Comparison of ENCODE assay signal across 8 cellular contexts in genomic region chrX:120457766-120458180, GRCh38. TPM values are rescaled to one million over a fixed set of nuclear protein-coding genes. Genes with fewer than 3 reads are reported as not detected.
A peak's percentile ranks its signal among the peaks of the same experiment; 100 is the strongest.
DNase-seq lines count a peak whose midpoint lies in the region; ATAC-seq and TF ChIP-seq lines count a peak whose summit lies in the region.

No MANE protein-coding gene starts in this region.

- no peak overlapping the region for H3K4me3 ChIP-seq in osteoblast (ENCODE audit: insufficient read depth, low read length)

- no peaks in the 10 kb centered on the region for H3K27me3 ChIP-seq in osteoblast (ENCODE audit: insufficient read depth, low read length)

- H3K4me2 ChIP-seq in osteoblast (ENCODE audit: insufficient read depth, low read length), result peak overlapping the region; percentile 47

- no peaks in the 10 kb centered on the region for H3K9me3 ChIP-seq in osteoblast (ENCODE audit: low read depth, low read length)

- no peaks in the 10 kb centered on the region for H3K36me3 ChIP-seq in osteoblast (ENCODE audit: insufficient read depth, low read length)

- H2AFZ ChIP-seq in osteoblast (ENCODE audit: low read length), result no peak overlapping the region

- ATAC-seq in GM21515 (IDR thresholded peaks at IDR 0.05; ENCODE audit: unreplicated experiment), result peak; percentile 89
- ATAC-seq in activated naive CD4-positive, alpha-beta T cell treated with anti-CD3 and anti-CD28 coated beads, Interleukin-2, amount 50 U/mL, for 72 hours, result peak; percentile 71 to 92

- peaks cover 45% of the 10 kb centered on the region for H3K79me2 ChIP-seq in osteoblast (ENCODE audit: insufficient read depth, low read length)

- H3K4me1 ChIP-seq in osteoblast (ENCODE audit: insufficient read depth, low read length), result peaks cover 17% of the 10 kb centered on the region

- no peaks in the 10 kb centered on the region for H3K9me3 Mint-ChIP-seq in activated naive CD4-positive, alpha-beta T cell treated with anti-CD3 and anti-CD28 coated beads, Interleukin-2, amount 50 U/mL, for 72 hours

- DNase-seq in GM03348 (ENCODE audit: low spot score) (peak; percentile 47), HT1080 (ENCODE audit: low read depth) (peak; percentile 83), osteoblast (ENCODE audit: insufficient read length, low spot score, missing footprints) (no peak), NCI-H82 treated with DMSO at 0.1 percent for 48 hours (lab: John Stamatoyannopoulos, UW; ENCODE audit: unreplicated experiment) (no peak), cerebellar cortex (ENCODE audit: low spot score) (no peak), 8988T (no peak)
- DNase-seq in activated naive CD4-positive, alpha-beta T cell treated with anti-CD3 and anti-CD28 coated beads, Interleukin-2, amount 50 U/mL, for 72 hours (ENCODE audit: low spot score in 2 of 2), result no peak

- H3K27ac ChIP-seq in osteoblast (ENCODE audit: low read depth, low read length), result peak overlapping the region; percentile 48

- H3K27ac Mint-ChIP-seq in activated naive CD4-positive, alpha-beta T cell treated with anti-CD3 and anti-CD28 coated beads, Interleukin-2, amount 50 U/mL, for 72 hours, result peak overlapping the region in 1 of 2 donors; percentile 71

- no peak for TF ChIP-seq CTCF in osteoblast (IDR thresholded peaks at IDR 0.05; ENCODE audit: extremely low read depth, low read depth, low read length)

- no peaks in the 10 kb centered on the region for H3K36me3 Mint-ChIP-seq in activated naive CD4-positive, alpha-beta T cell treated with anti-CD3 and anti-CD28 coated beads, Interleukin-2, amount 50 U/mL, for 72 hours

- peaks cover 6% of the 10 kb centered on the region for H4K20me1 ChIP-seq in osteoblast (ENCODE audit: insufficient read depth, low read length)

RNA-seq across cellular contexts. Expression of gene LAMP2, which starts 11.3 kb away (rescaled TPM):
- 33.2 and 50.2 TPM in 2 replicates for total RNA-seq in HT1080 (2014; rRNA removed; shearing (Covaris generic))
- 66.8 and 84.0 TPM in 2 replicates for polyA plus RNA-seq in HT1080 (2015; cell fraction: cytosol; rRNA removed)
- 133 and 159 TPM in 2 replicates for polyA plus RNA-seq in HT1080 (2015; cell fraction: nucleus; rRNA removed)
- total RNA-seq in activated naive CD4-positive, alpha-beta T cell treated with anti-CD3 and anti-CD28 coated beads, Interleukin-2, amount 50 U/mL, for 72 hours, result 10 to 100 TPM; 35.3 to 44.0 TPM
- 237 and 294 TPM in 2 replicates for total RNA-seq in osteoblast

Comparison
In these comparisons a context has a peak if more than half of its experiments do, and no peak if none do; other contexts are left out.
1. DNase-seq: peak in GM03348 (single experiment) and HT1080 (single experiment); none in activated naive CD4-positive, alpha-beta T cell treated with anti-CD3 and anti-CD28 coated beads, Interleukin-2, amount 50 U/mL, for 72 hours (0 of 2), osteoblast (single experiment), NCI-H82 treated with DMSO at 0.1 percent for 48 hours (single experiment), cerebellar cortex (single experiment) and 8988T (single experiment).